ENCODE assay signal across 21 cellular contexts in genomic region chr2:119730598-119731278, GRCh38. TPM values are rescaled to one million over a fixed set of nuclear protein-coding genes. Genes with fewer than 3 reads are reported as not detected.
DNase-seq lines count a peak whose midpoint lies in the region; ATAC-seq and TF ChIP-seq lines count a peak whose summit lies in the region.
"Had no signal": no experiment of that assay in that cellular context is flagged by ENCODE, and none has a peak within 500 bp of the region (broad histone marks: within the 10 kb centered on the region; RNA-seq: fewer than 3 reads in every experiment).

No MANE protein-coding gene starts in this region.

- H3K27me3 Mint-ChIP-seq in H9 (ENCODE audit: low read depth), result no peaks in the 10 kb centered on the region; the same call in 1 of the 2 replicates

- H2AK5ac ChIP-seq in H9 (ENCODE audit: insufficient read length, low read length), result no peak overlapping the region

- no peak overlapping the region for H4K8ac ChIP-seq in H9 (replicated peaks; ENCODE audit: insufficient read length, low read depth, low read length)

- no peaks in the 10 kb centered on the region for H3K9me3 Mint-ChIP-seq in H9

- peak; percentile 28 for DNase-seq in H9
- peak; percentile 35 for DNase-seq in NCI-H510A treated with DMSO at 0.1 percent for 48 hours (lab: John Stamatoyannopoulos, UW)
- DNase-seq in fibroblast of mammary gland (ENCODE audit: low read depth), result peak; percentile 32
- peak; percentile 85 for DNase-seq in renal cortical epithelial cell (ENCODE audit: low read depth)
- no peak for DNase-seq in activated CD4-positive, alpha-beta T cell treated with anti-CD3 and anti-CD28 coated beads for 4 hours
- DNase-seq in tibial artery, result no peak
- no peak for DNase-seq in Right ventricle myocardium inferior (ENCODE audit: missing footprints)
- no peak for DNase-seq in testis
- DNase-seq: activated naive CD4-positive, alpha-beta T cell treated with anti-CD3 and anti-CD28 coated beads, Interleukin-2, amount 50 U/mL, for 16 hours; activated T-cell treated with anti-CD3 and anti-CD28 coated beads, Interleukin-2, amount 50 U/mL, for 1 hour; DND-41; hypothalamus; left colon; NCI-H1105; pancreas; PC-9; SK-N-SH; stimulated activated CD4-positive, alpha-beta T cell treated with anti-CD3 and anti-CD28 coated beads, Interleukin-4, amount 100 ng/mL, for 24 hours; stimulated activated CD8-positive, alpha-beta memory T cell treated with anti-CD3 and anti-CD28 coated beads, Interleukin-4, amount 100 ng/mL, for 48 hours had no signal

- TF ChIP-seq CTCF in H9 (conservative IDR thresholded peaks at IDR 0.05) (no peak), fibroblast of mammary gland (conservative IDR thresholded peaks at IDR 0.05; ENCODE audit: control insufficient read depth, insufficient read depth, low read depth, low read length) (no peak), tibial artery (IDR thresholded peaks at IDR 0.05) (no peak), testis (IDR thresholded peaks at IDR 0.05) (no peak)

- H3K27me3 ChIP-seq in H9 (ENCODE audit: insufficient read depth, low read length) (no peaks in the 10 kb centered on the region), tibial artery (peaks cover 0 to 7% of the 10 kb centered on the region in 2 donors), testis (no peaks in the 10 kb centered on the region)
- H3K27me3 ChIP-seq: pancreas had no signal

- no peak overlapping the region for H3K18ac ChIP-seq in H9 (ENCODE audit: insufficient read length, low read depth, low read length)

- H3K79me1 ChIP-seq in H9 (ENCODE audit: insufficient read depth, low read depth, low read length, poor library complexity, severe bottlenecking), result no peaks in the 10 kb centered on the region

- no peak for TF ChIP-seq POLR2A in testis (IDR thresholded peaks at IDR 0.05)

- no peaks in the 10 kb centered on the region for H3K9me3 ChIP-seq in H9 (ENCODE audit: control insufficient read depth, low read depth, low read length)
- H3K9me3 ChIP-seq in tibial artery, result no peaks in the 10 kb centered on the region
- no peaks in the 10 kb centered on the region for H3K9me3 ChIP-seq in testis
- H3K9me3 ChIP-seq: pancreas, SK-N-SH had no signal

- WGBS in H9 (ENCODE audit: extremely low coverage, insufficient read length, low lambda C conversion rate), result no CpG with 5 or more reads among the region's 9 CpGs
- WGBS in testis, 2 donors, result 74 to 82% methylated on average over 9 of the region's 9 CpGs

- no peak overlapping the region for H3K23ac ChIP-seq in H9 (ENCODE audit: insufficient read length, low read depth, low read length)

- H3K27ac ChIP-seq in H9 (ENCODE audit: insufficient read length, low read depth, low read length), result no peak overlapping the region
- no peak overlapping the region for H3K27ac ChIP-seq in tibial artery
- peak overlapping the region in 1 of 2 donors; percentile 64 for H3K27ac ChIP-seq in testis
- H3K27ac ChIP-seq: pancreas, PC-9 had no signal

- H2BK12ac ChIP-seq in H9 (ENCODE audit: insufficient read length, low read depth, low read length), result no peak overlapping the region

- H4K5ac ChIP-seq in H9 (ENCODE audit: insufficient read length, low read depth, low read length), result no peak overlapping the region

- peak overlapping the region; percentile 13; the same call in 1 of the 2 replicates for H3K14ac ChIP-seq in H9 (ENCODE audit: insufficient read depth, low read length)

- no peak overlapping the region for H2AFZ ChIP-seq in H9 (ENCODE audit: low read length)
- H2AFZ ChIP-seq: PC-9 had no signal

- no peak overlapping the region for H2BK20ac ChIP-seq in H9 (ENCODE audit: low read depth, low read length, poor library complexity, severe bottlenecking)

- H3K4me2 ChIP-seq in H9 (ENCODE audit: insufficient read depth, insufficient read length, low read length), result no peak overlapping the region
- H3K4me2 ChIP-seq: PC-9, SK-N-SH had no signal

- no peaks in the 10 kb centered on the region; the same call in 1 of the 2 replicates for H3K4me1 ChIP-seq in H9 (ENCODE audit: insufficient read depth, low read length)
- no peaks in the 10 kb centered on the region for H3K4me1 ChIP-seq in tibial artery
- H3K4me1 ChIP-seq in testis, result peaks cover 17% of the 10 kb centered on the region
- H3K4me1 ChIP-seq: pancreas had no signal

- no peaks in the 10 kb centered on the region for H3K79me2 ChIP-seq in H9 (ENCODE audit: insufficient read depth, low read length)

- no peaks in the 10 kb centered on the region for H3K36me3 Mint-ChIP-seq in H9 (ENCODE audit: insufficient read depth in 1 of 3, low read depth in 3 of 3)

- H3K4me1 Mint-ChIP-seq in H9, result peaks cover 10 to 11% of the 10 kb centered on the region in 2 experiments

- no peak overlapping the region for H3T11ph ChIP-seq in H9 (ENCODE audit: low read length)

- H3K23me2 ChIP-seq in H9 (ENCODE audit: insufficient read length, low read depth, low read length, poor library complexity, severe bottlenecking), result no peaks in the 10 kb centered on the region

- H4K20me1 ChIP-seq in H9 (ENCODE audit: control insufficient read depth, insufficient read depth, insufficient read length), result no peaks in the 10 kb centered on the region

- H3K4me3 Mint-ChIP-seq in H9, result no peak overlapping the region

- H2BK15ac ChIP-seq in H9 (ENCODE audit: low read depth, low read length), result no peak overlapping the region

- H3K36me3 ChIP-seq in tibial artery (no peaks in the 10 kb centered on the region), testis (ENCODE audit: low read depth, missing control alignments) (no peaks in the 10 kb centered on the region)
- H3K36me3 ChIP-seq: pancreas had no signal

- no peak overlapping the region for H2BK120ac ChIP-seq in H9 (ENCODE audit: low read depth, low read length, poor library complexity, severe bottlenecking)

- no peak overlapping the region for H4K91ac ChIP-seq in H9 (ENCODE audit: insufficient read length, low read depth, low read length)

- H2BK5ac ChIP-seq in H9 (ENCODE audit: insufficient read length, low read length), result no peak overlapping the region

- H3K4ac ChIP-seq in H9 (ENCODE audit: low read depth, low read length), result no peak overlapping the region

- intact Hi-C loops in tibial artery (cut with DNase I; ENCODE audit: low total_unique reads), result no loop called here
- intact Hi-C loops in Right ventricle myocardium inferior (cut with DNase I), result no loop called here
- intact Hi-C loops in testis (cut with DNase I; ENCODE audit: low total_unique reads), result no loop called here

- peak overlapping the region in 2 of 3 experiments; percentile 1 to 94; a peak in 1 of 7 replicates for H3K27ac Mint-ChIP-seq in H9

- no peak for ATAC-seq in Right ventricle myocardium inferior
- ATAC-seq: K562, left colon had no signal

- H3K56ac ChIP-seq in H9 (ENCODE audit: insufficient read length, low read depth, low read length), result no peak overlapping the region

- no peak overlapping the region for H3K9ac ChIP-seq in H9 (ENCODE audit: extremely low read depth, insufficient read length, low read length)
- H3K9ac ChIP-seq: SK-N-SH had no signal

- H3K4me3 ChIP-seq in fibroblast of mammary gland (ENCODE audit: control insufficient read depth, low read depth, low read length) (no peak overlapping the region), tibial artery (no peak overlapping the region), testis (no peak overlapping the region)
- H3K4me3 ChIP-seq: K562, pancreas, PC-9, skin epidermis had no signal

RNA-seq across cellular contexts. Expression of gene PTPN4, which starts 29.0 kb away (rescaled TPM):
- total RNA-seq in H9 (2021) (80.5 and 89.8 TPM in 2 replicates), renal cortical epithelial cell (18.6 and 38.9 TPM in 2 replicates), Right ventricle myocardium inferior (40.4 TPM), testis (10 to 100 TPM; 58.5 to 80.5 TPM)
- polyA plus RNA-seq in testis (ENCODE audit: insufficient read depth, low read depth, low replicate concordance), result 19.7 TPM

RNA-seq across cellular contexts. Expression of gene TMEM177, which starts 51.7 kb away (rescaled TPM):
- total RNA-seq in H9 (2021), result 26.4 and 28.4 TPM in 2 replicates
- total RNA-seq in renal cortical epithelial cell, result 9.6 and 13.0 TPM in 2 replicates
- 10.5 TPM for total RNA-seq in Right ventricle myocardium inferior
- total RNA-seq in testis, result 10 to 100 TPM; 26.4 to 28.8 TPM
- 19.0 TPM for polyA plus RNA-seq in testis (ENCODE audit: insufficient read depth, low read depth, low replicate concordance)

Comparison
In these comparisons a context has a peak if more than half of its experiments do, and no peak if none do; other contexts are left out.
1. DNase-seq: peak in H9 (single experiment), NCI-H510A treated with DMSO at 0.1 percent for 48 hours (single experiment), fibroblast of mammary gland (single experiment) and renal cortical epithelial cell (single experiment); none in activated CD4-positive, alpha-beta T cell treated with anti-CD3 and anti-CD28 coated beads for 4 hours (0 of 2), tibial artery (0 of 2), Right ventricle myocardium inferior (single experiment) and testis (single experiment).